30 cellular contexts compared by ENCODE assay signal in genomic region chr2:201353116-201353515, GRCh38.
"Had no signal": no experiment of that assay in that cellular context is flagged by ENCODE, and none has a peak within 500 bp of the region (broad histone marks: within the 10 kb centered on the region; RNA-seq: fewer than 3 reads in every experiment).

No MANE protein-coding gene starts in this region.

- H3K27me3 ChIP-seq: cardiac muscle cell, Peyer's patch, SJSA1 had no signal

- H3K36me3 Mint-ChIP-seq: WTC11 had no signal

- H3K27me3 Mint-ChIP-seq: activated CD4-positive, alpha-beta T cell treated with anti-CD3 and anti-CD28 coated beads for 36 hours; activated CD4-positive, alpha-beta T cell treated with anti-CD3 and anti-CD28 coated beads, Interleukin-2, amount 10 ng/mL, durations not matched to agents 7 days and 5 days; activated naive CD4-positive, alpha-beta T cell treated with anti-CD3 and anti-CD28 coated beads, Interleukin-2, amount 10 ng/mL, durations not matched to agents 7 days and 5 days; activated naive CD8-positive, alpha-beta T cell; activated naive CD8-positive, alpha-beta T cell treated with anti-CD3 and anti-CD28 coated beads, Interleukin-2, amount 50 U/mL, for 24 hours had no signal

- H3K4me3 ChIP-seq: cardiac muscle cell, Peyer's patch, SJSA1 had no signal

- H3K4me3 Mint-ChIP-seq: activated CD4-positive, alpha-beta T cell treated with anti-CD3 and anti-CD28 coated beads for 36 hours; activated CD4-positive, alpha-beta T cell treated with anti-CD3 and anti-CD28 coated beads, Interleukin-2, amount 10 ng/mL, durations not matched to agents 7 days and 5 days; activated naive CD4-positive, alpha-beta T cell treated with anti-CD3 and anti-CD28 coated beads, Interleukin-2, amount 10 ng/mL, durations not matched to agents 7 days and 5 days; activated naive CD8-positive, alpha-beta T cell; activated naive CD8-positive, alpha-beta T cell treated with anti-CD3 and anti-CD28 coated beads, Interleukin-2, amount 50 U/mL, for 24 hours; T-helper 1 cell treated with Interleukin-12 subunit alpha and Interleukin-12 subunit beta and Interleukin-4 antibody, amounts not matched to agents 30 μg/mL and 1 μg/mL, for 36 hours; T-helper 2 cell treated with Interferon-gamma antibody and Interleukin-4, amounts not matched to agents 5 μg/mL and 100 μg/mL, for 36 hours; WTC11 had no signal

- H3K4me1 Mint-ChIP-seq: activated CD4-positive, alpha-beta T cell treated with anti-CD3 and anti-CD28 coated beads for 36 hours; activated CD4-positive, alpha-beta T cell treated with anti-CD3 and anti-CD28 coated beads, Interleukin-2, amount 10 ng/mL, durations not matched to agents 7 days and 5 days; activated naive CD4-positive, alpha-beta T cell treated with anti-CD3 and anti-CD28 coated beads, Interleukin-2, amount 10 ng/mL, durations not matched to agents 7 days and 5 days; activated naive CD8-positive, alpha-beta T cell treated with anti-CD3 and anti-CD28 coated beads, Interleukin-2, amount 50 U/mL, for 24 hours had no signal

- H3K9ac ChIP-seq: SK-N-SH had no signal

- H3K27ac ChIP-seq: cardiac muscle cell, Peyer's patch, SJSA1 had no signal

- H3K36me3 ChIP-seq: cardiac muscle cell, SJSA1 had no signal

- H3K9me3 Mint-ChIP-seq: activated CD4-positive, alpha-beta T cell treated with anti-CD3 and anti-CD28 coated beads, Interleukin-2, amount 10 ng/mL, durations not matched to agents 7 days and 5 days; activated naive CD4-positive, alpha-beta T cell treated with anti-CD3 and anti-CD28 coated beads, Interleukin-2, amount 10 ng/mL, durations not matched to agents 7 days and 5 days; activated naive CD8-positive, alpha-beta T cell treated with anti-CD3 and anti-CD28 coated beads, Interleukin-2, amount 50 U/mL, for 24 hours; T-helper 1 cell treated with Interleukin-12 subunit alpha and Interleukin-12 subunit beta and Interleukin-4 antibody, amounts not matched to agents 30 μg/mL and 1 μg/mL, for 36 hours; T-helper 2 cell treated with Interferon-gamma antibody and Interleukin-4, amounts not matched to agents 5 μg/mL and 100 μg/mL, for 36 hours; WTC11 had no signal

- H3K9me3 ChIP-seq: Peyer's patch, SJSA1, SK-N-SH had no signal

- DNase-seq: activated CD4-positive, alpha-beta T cell treated with anti-CD3 and anti-CD28 coated beads for 36 hours; activated CD4-positive, alpha-beta T cell treated with anti-CD3 and anti-CD28 coated beads, Interleukin-2, amount 10 ng/mL, durations not matched to agents 7 days and 5 days; activated CD4-positive, alpha-beta T cell treated with anti-CD3 and anti-CD28 coated beads, Interleukin-2, amount 50 U/mL, for 48 hours; activated CD8-positive, alpha-beta memory T cell treated with anti-CD3 and anti-CD28 coated beads, Interleukin-2, amount 50 U/mL, for 4 hours; activated effector memory CD4-positive, alpha-beta T cell treated with Interleukin-2 at 50 U/mL for 16 hours; activated naive CD4-positive, alpha-beta T cell treated with anti-CD3 and anti-CD28 coated beads, Interleukin-2, amount 10 ng/mL, durations not matched to agents 7 days and 5 days; activated naive CD8-positive, alpha-beta T cell treated with anti-CD3 and anti-CD28 coated beads, Interleukin-2, amount 50 U/mL, for 24 hours; activated T-cell treated with anti-CD3 and anti-CD28 coated beads for 4 hours; activated T-cell treated with anti-CD3 and anti-CD28 coated beads, Interleukin-2, amount 50 U/mL, for 48 hours; amniotic stem cell; aorta; Karpas-422; NCI-H1105; NCI-H1417 treated with DMSO at 0.1 percent for 48 hours; NCI-H1930; NCI-H2081 treated with DMSO at 0.1 percent for 48 hours; NCI-H226; NCI-H446 treated with DMSO at 0.1 percent for 48 hours; NCI-H524 treated with DMSO at 0.1 percent for 48 hours; Peyer's patch; RPMI8226; SHP77 treated with DMSO at 0.1 percent for 48 hours; SK-N-SH had no signal

- ATAC-seq: activated CD4-positive, alpha-beta T cell treated with anti-CD3 and anti-CD28 coated beads for 36 hours; activated CD4-positive, CD25-positive, alpha-beta regulatory T cell treated with anti-CD3 and anti-CD28 coated beads, Interleukin-2, amount 50 U/mL, for 24 hours; activated naive CD8-positive, alpha-beta T cell treated with anti-CD3 and anti-CD28 coated beads, Interleukin-2, amount 50 U/mL, for 24 hours; WTC11 had no signal

- H3K4me2 ChIP-seq: SK-N-SH had no signal

- H3K27ac Mint-ChIP-seq: activated CD4-positive, alpha-beta T cell treated with anti-CD3 and anti-CD28 coated beads for 36 hours; activated CD4-positive, alpha-beta T cell treated with anti-CD3 and anti-CD28 coated beads, Interleukin-2, amount 10 ng/mL, durations not matched to agents 7 days and 5 days; activated naive CD4-positive, alpha-beta T cell treated with anti-CD3 and anti-CD28 coated beads, Interleukin-2, amount 10 ng/mL, durations not matched to agents 7 days and 5 days; activated naive CD8-positive, alpha-beta T cell; activated naive CD8-positive, alpha-beta T cell treated with anti-CD3 and anti-CD28 coated beads, Interleukin-2, amount 50 U/mL, for 24 hours; T-helper 1 cell treated with Interleukin-12 subunit alpha and Interleukin-12 subunit beta and Interleukin-4 antibody, amounts not matched to agents 30 μg/mL and 1 μg/mL, for 36 hours; T-helper 2 cell treated with Interferon-gamma antibody and Interleukin-4, amounts not matched to agents 5 μg/mL and 100 μg/mL, for 36 hours; WTC11 had no signal

- H3K4me1 ChIP-seq: Peyer's patch, SJSA1 had no signal
